Comparison of ENCODE assay signal across 2 cellular contexts in genomic region chr21:44533891-44534627, GRCh38.
TF ChIP-seq lines count a peak whose summit lies in the region.

No MANE protein-coding gene starts in this region.

TF ChIP-seq in HEK293T, 16 proteins besides CTCF, POLR2A, EP300 and RAD21:
- no peak for TF ChIP-seq SP1 (IDR thresholded peaks at IDR 0.05)
- no peak for TF ChIP-seq ELF4 (IDR thresholded peaks at IDR 0.05)
TF ChIP-seq in HEK293T: peak in this region for 0.

TF ChIP-seq in H1, 55 proteins besides CTCF, POLR2A, EP300 and RAD21:
- TF ChIP-seq E2F6 (IDR thresholded peaks at IDR 0.05): no peak
- no peak for TF ChIP-seq KDM5A (IDR thresholded peaks at IDR 0.05; ENCODE audit: low read length)
- no peak for TF ChIP-seq SUZ12 (IDR thresholded peaks at IDR 0.05; ENCODE audit: low read length)
- TF ChIP-seq CBX5 (IDR thresholded peaks at IDR 0.05; ENCODE audit: low read depth, low read length): no peak
- no peak for TF ChIP-seq CHD1 (IDR thresholded peaks at IDR 0.05; ENCODE audit: low read depth, low read length)
- TF ChIP-seq BRCA1 (IDR thresholded peaks at IDR 0.05; ENCODE audit: low read depth, low read length): no peak
TF ChIP-seq in H1: peak in this region for 0.
